In the genomic region with DNA sequence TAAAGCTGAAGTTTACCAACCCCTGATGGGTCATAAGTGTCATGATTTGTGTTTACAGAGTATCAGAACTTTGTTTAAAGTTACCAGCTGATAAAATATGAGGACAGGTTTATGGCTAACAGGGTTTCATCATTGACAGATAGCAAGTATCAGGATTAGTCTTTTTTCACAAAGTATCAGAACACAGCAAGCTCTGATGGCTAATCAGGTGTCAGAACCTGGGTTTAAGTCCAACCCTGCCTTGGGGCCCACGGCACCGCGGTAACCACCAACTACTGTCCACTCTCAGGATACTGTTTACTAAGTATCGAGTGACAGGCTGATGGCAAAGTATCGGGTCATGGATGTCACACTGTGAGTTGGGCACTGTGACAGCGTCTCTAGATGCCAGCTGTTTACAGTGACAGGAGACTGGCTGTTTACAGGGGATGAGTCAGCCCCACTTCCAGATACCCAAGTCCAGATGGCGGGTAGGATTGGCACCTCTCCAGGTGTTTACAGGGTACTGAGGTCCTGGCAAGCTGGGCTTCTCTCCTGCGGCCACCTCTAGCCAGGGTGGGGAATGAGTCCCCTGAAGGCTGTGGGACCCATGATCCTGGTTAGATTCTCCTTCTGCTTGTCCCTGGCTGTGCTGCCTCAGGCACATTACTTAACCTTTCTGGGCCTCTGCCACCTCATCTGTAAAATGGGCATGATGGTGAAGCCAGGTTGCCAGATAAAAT, we compare ENCODE assay signal across 8 cellular contexts. TPM values are rescaled to one million over a fixed set of nuclear protein-coding genes. Genes with fewer than 3 reads are reported as not detected.
DNase-seq lines count a peak whose midpoint lies in the region; ATAC-seq and TF ChIP-seq lines count a peak whose summit lies in the region.

No MANE protein-coding gene starts in this region.

- no peak overlapping the region for H3K27ac Mint-ChIP-seq in activated CD8-positive, alpha-beta T cell treated with anti-CD3 and anti-CD28 coated beads for 36 hours
- H3K27ac Mint-ChIP-seq in activated CD8-positive, alpha-beta T cell treated with anti-CD3 and anti-CD28 coated beads, Interleukin-2, amount 10 ng/mL, durations not matched to agents 7 days and 5 days = no peak overlapping the region

- intact Hi-C loops in activated CD8-positive, alpha-beta T cell treated with anti-CD3 and anti-CD28 coated beads for 36 hours (cut with micrococcal nuclease) = no loop called here
- intact Hi-C loops in heart left ventricle (cut with DNase I) = no loop called here

- H3K4me3 ChIP-seq in heart left ventricle (no peak overlapping the region), upper lobe of left lung (no peak overlapping the region)

- 56 to 73% (median 63%) methylated on average over 6 to 8 of the region's 8 CpGs for WGBS in heart left ventricle, 4 donors
- WGBS in upper lobe of left lung, 2 donors = 43 to 47% methylated on average over 4 to 8 of the region's 8 CpGs

- peak; percentile 15 for DNase-seq in activated CD8-positive, alpha-beta T cell treated with anti-CD3 and anti-CD28 coated beads for 36 hours
- DNase-seq in activated CD8-positive, alpha-beta T cell treated with anti-CD3 and anti-CD28 coated beads, Interleukin-2, amount 10 ng/mL, durations not matched to agents 7 days and 5 days = no peak
- peak; percentile 39 for DNase-seq in RKO (ENCODE audit: low spot score)
- DNase-seq in heart left ventricle = peak in 2 of 5 donors; percentile 60 to 66
- peak in 1 of 2 donors; percentile 66 for DNase-seq in upper lobe of left lung
- no peak for DNase-seq in stimulated activated naive CD4-positive, alpha-beta T cell treated with Interleukin-2 at 50 U/mL for 16 hours (lab: John Stamatoyannopoulos, UW)
- no peak for DNase-seq in GM19240 (ENCODE audit: insufficient read length, low spot score)

- POLR2A ChIA-PET in activated CD8-positive, alpha-beta T cell treated with anti-CD3 and anti-CD28 coated beads for 36 hours (lab: Charles Lee) = no interaction called here
- POLR2A ChIA-PET in activated CD8-positive, alpha-beta T cell treated with anti-CD3 and anti-CD28 coated beads, Interleukin-2, amount 10 ng/mL, durations not matched to agents 7 days and 5 days (lab: Charles Lee) = interaction anchor here (0.7 kb wide), 1 partner anchor 13 kb away, joined by 4 read pairs; no protein-coding TSS in a partner anchor

- H3K27me3 Mint-ChIP-seq in activated CD8-positive, alpha-beta T cell treated with anti-CD3 and anti-CD28 coated beads for 36 hours = no peaks in the 10 kb centered on the region
- H3K27me3 Mint-ChIP-seq in activated CD8-positive, alpha-beta T cell treated with anti-CD3 and anti-CD28 coated beads, Interleukin-2, amount 10 ng/mL, durations not matched to agents 7 days and 5 days (ENCODE audit: low read depth) = no peaks in the 10 kb centered on the region

- TF ChIP-seq POLR2A in heart left ventricle (IDR thresholded peaks at IDR 0.05) (no peak), upper lobe of left lung (IDR thresholded peaks at IDR 0.05) (peak in 1 of 4 donors; percentile 10)

- H3K36me3 Mint-ChIP-seq in activated CD8-positive, alpha-beta T cell treated with anti-CD3 and anti-CD28 coated beads for 36 hours (ENCODE audit: low read depth) = no peaks in the 10 kb centered on the region
- no peaks in the 10 kb centered on the region for H3K36me3 Mint-ChIP-seq in activated CD8-positive, alpha-beta T cell treated with anti-CD3 and anti-CD28 coated beads, Interleukin-2, amount 10 ng/mL, durations not matched to agents 7 days and 5 days (ENCODE audit: low read depth)

- TF ChIP-seq EP300 in upper lobe of left lung (IDR thresholded peaks at IDR 0.05) = peak in 2 of 4 donors; percentile 79 to 88

- peak overlapping the region in 1 of 12 donors; percentile 34 for H3K27ac ChIP-seq in heart left ventricle
- H3K27ac ChIP-seq in upper lobe of left lung = peak overlapping the region in 3 of 4 donors; percentile 16 to 74 (median 34)

- H3K9me3 ChIP-seq in heart left ventricle (no peaks in the 10 kb centered on the region), upper lobe of left lung (no peaks in the 10 kb centered on the region)

- ATAC-seq in activated CD8-positive, alpha-beta T cell treated with anti-CD3 and anti-CD28 coated beads for 36 hours = peak; percentile 24
- no peak for ATAC-seq in activated CD8-positive, alpha-beta T cell treated with anti-CD3 and anti-CD28 coated beads, Interleukin-2, amount 10 ng/mL, durations not matched to agents 7 days and 5 days
- ATAC-seq in heart left ventricle (peak in 3 of 4 donors; percentile 55 to 65 (median 64)), upper lobe of left lung (ENCODE audit: low FRiP score in 2 of 2) (no peak), HG02885 (IDR thresholded peaks at IDR 0.05; ENCODE audit: poor library complexity, unreplicated experiment) (no peak)

- no peak for TF ChIP-seq CTCF in activated CD8-positive, alpha-beta T cell treated with anti-CD3 and anti-CD28 coated beads for 36 hours (IDR thresholded peaks at IDR 0.05)
- TF ChIP-seq CTCF in heart left ventricle (IDR thresholded peaks at IDR 0.05) (no peak), upper lobe of left lung (IDR thresholded peaks at IDR 0.05) (no peak)

- CTCF ChIA-PET in activated CD8-positive, alpha-beta T cell treated with anti-CD3 and anti-CD28 coated beads for 36 hours (lab: Charles Lee) = interaction anchor here (0.9 to 1.7 kb wide), 3 partner anchors 28 to 97 kb away, joined by 3 to 4 read pairs (median 3); a partner anchor contains a TSS
- CTCF ChIA-PET in activated CD8-positive, alpha-beta T cell treated with anti-CD3 and anti-CD28 coated beads, Interleukin-2, amount 10 ng/mL, durations not matched to agents 7 days and 5 days (lab: Charles Lee) = interaction anchor here (1.5 to 2.0 kb wide), 3 partner anchors 15 to 29 kb away, joined by 3 to 7 read pairs (median 4); no protein-coding TSS in a partner anchor

- H3K36me3 ChIP-seq in heart left ventricle (no peaks in the 10 kb centered on the region), upper lobe of left lung (no peaks in the 10 kb centered on the region)

- H3K4me1 ChIP-seq in heart left ventricle (peaks cover 0 to 15% (median under 1%) of the 10 kb centered on the region in 12 donors), upper lobe of left lung (peaks cover 8 to 25% (median 12%) of the 10 kb centered on the region in 4 donors)

- no peak overlapping the region for H3K4me3 Mint-ChIP-seq in activated CD8-positive, alpha-beta T cell treated with anti-CD3 and anti-CD28 coated beads for 36 hours
- H3K4me3 Mint-ChIP-seq in activated CD8-positive, alpha-beta T cell treated with anti-CD3 and anti-CD28 coated beads, Interleukin-2, amount 10 ng/mL, durations not matched to agents 7 days and 5 days = no peak overlapping the region

- no peaks in the 10 kb centered on the region for H3K9me3 Mint-ChIP-seq in activated CD8-positive, alpha-beta T cell treated with anti-CD3 and anti-CD28 coated beads for 36 hours
- H3K9me3 Mint-ChIP-seq in activated CD8-positive, alpha-beta T cell treated with anti-CD3 and anti-CD28 coated beads, Interleukin-2, amount 10 ng/mL, durations not matched to agents 7 days and 5 days (ENCODE audit: insufficient read depth) = no peaks in the 10 kb centered on the region

- H3K4me1 Mint-ChIP-seq in activated CD8-positive, alpha-beta T cell treated with anti-CD3 and anti-CD28 coated beads for 36 hours (ENCODE audit: low read depth) = peaks cover 13% of the 10 kb centered on the region
- H3K4me1 Mint-ChIP-seq in activated CD8-positive, alpha-beta T cell treated with anti-CD3 and anti-CD28 coated beads, Interleukin-2, amount 10 ng/mL, durations not matched to agents 7 days and 5 days (ENCODE audit: low read depth) = peaks cover 12% of the 10 kb centered on the region

- H3K27me3 ChIP-seq in heart left ventricle (no peaks in the 10 kb centered on the region), upper lobe of left lung (no peaks in the 10 kb centered on the region)

RNA-seq across cellular contexts. Expression of a gene that starts 21.8 kb away (rescaled TPM):
- 10 to 100 TPM; 29.1 TPM for total RNA-seq in activated CD8-positive, alpha-beta T cell treated with anti-CD3 and anti-CD28 coated beads for 36 hours
- total RNA-seq in activated CD8-positive, alpha-beta T cell treated with anti-CD3 and anti-CD28 coated beads, Interleukin-2, amount 10 ng/mL, durations not matched to agents 7 days and 5 days = 10 to 100 TPM; 33.8 to 34.2 TPM
- total RNA-seq in heart left ventricle = 10 to 100 TPM in 4 of 9 donors, 1 to 10 TPM in 5; 5.8 to 35.5 (median 9.9) TPM
- 10 to 100 TPM; 14.9 to 26.1 TPM for polyA plus RNA-seq in heart left ventricle
- 100 to 1,000 TPM in 2 of 6 donors, 10 to 100 TPM in 4; 53.6 to 253 (median 78.8) TPM for total RNA-seq in upper lobe of left lung

RNA-seq across cellular contexts. Expression of a gene that starts 57.0 kb away (rescaled TPM):
- total RNA-seq in activated CD8-positive, alpha-beta T cell treated with anti-CD3 and anti-CD28 coated beads for 36 hours = 10 to 100 TPM; 25.6 to 27.2 TPM
- 10 to 100 TPM; 75.2 to 78.6 TPM for total RNA-seq in activated CD8-positive, alpha-beta T cell treated with anti-CD3 and anti-CD28 coated beads, Interleukin-2, amount 10 ng/mL, durations not matched to agents 7 days and 5 days
- total RNA-seq in heart left ventricle (1 to 10 TPM in 2 of 9 donors, under 1 TPM in 5, not detected in 2; 0.40 to 8.1 (median 0.66) TPM), upper lobe of left lung (10 to 100 TPM in 1 of 6 donors, 1 to 10 TPM in 5; 2.6 to 13.2 (median 8.6) TPM)
- under 1 TPM; 0.19 to 0.35 TPM for polyA plus RNA-seq in heart left ventricle

Comparison
In these comparisons a context has a peak if more than half of its experiments do, and no peak if none do; other contexts are left out.
1. ATAC-seq: peak in activated CD8-positive, alpha-beta T cell treated with anti-CD3 and anti-CD28 coated beads for 36 hours (single experiment) and heart left ventricle (3 of 4); none in activated CD8-positive, alpha-beta T cell treated with anti-CD3 and anti-CD28 coated beads, Interleukin-2, amount 10 ng/mL, durations not matched to agents 7 days and 5 days (single experiment), upper lobe of left lung (0 of 2) and HG02885 (single experiment).
2. DNase-seq: peak in activated CD8-positive, alpha-beta T cell treated with anti-CD3 and anti-CD28 coated beads for 36 hours (single experiment) and RKO (single experiment); none in activated CD8-positive, alpha-beta T cell treated with anti-CD3 and anti-CD28 coated beads, Interleukin-2, amount 10 ng/mL, durations not matched to agents 7 days and 5 days (single experiment), stimulated activated naive CD4-positive, alpha-beta T cell treated with Interleukin-2 at 50 U/mL for 16 hours (single experiment) and GM19240 (single experiment).